In genomic region chr20:21781446-21782075, GRCh38 we compare ENCODE assay signal across 1 cellular context.
TF ChIP-seq lines count a peak whose summit lies in the region.

No MANE protein-coding gene starts in this region.

TF ChIP-seq in GM23338, 12 proteins besides CTCF, POLR2A, EP300 and RAD21 (continued from another document):
- TF ChIP-seq CREB1 (CRISPR knock-in tag; IDR thresholded peaks at IDR 0.05; ENCODE audit: low read depth) (no peak), JUNB (IDR thresholded peaks at IDR 0.05; ENCODE audit: unreplicated experiment) (no peak), ZNF331 (CRISPR knock-in tag; IDR thresholded peaks at IDR 0.05; ENCODE audit: low read depth) (no peak), POLR2AphosphoS5 (IDR thresholded peaks at IDR 0.05; ENCODE audit: low read depth) (no peak), EZH2 (IDR thresholded peaks at IDR 0.05; ENCODE audit: low read depth, unreplicated experiment) (no peak), NANOG (IDR thresholded peaks at IDR 0.05; ENCODE audit: borderline replicate concordance) (no peak)
